10 cellular contexts compared by ENCODE assay signal in the genomic region with DNA sequence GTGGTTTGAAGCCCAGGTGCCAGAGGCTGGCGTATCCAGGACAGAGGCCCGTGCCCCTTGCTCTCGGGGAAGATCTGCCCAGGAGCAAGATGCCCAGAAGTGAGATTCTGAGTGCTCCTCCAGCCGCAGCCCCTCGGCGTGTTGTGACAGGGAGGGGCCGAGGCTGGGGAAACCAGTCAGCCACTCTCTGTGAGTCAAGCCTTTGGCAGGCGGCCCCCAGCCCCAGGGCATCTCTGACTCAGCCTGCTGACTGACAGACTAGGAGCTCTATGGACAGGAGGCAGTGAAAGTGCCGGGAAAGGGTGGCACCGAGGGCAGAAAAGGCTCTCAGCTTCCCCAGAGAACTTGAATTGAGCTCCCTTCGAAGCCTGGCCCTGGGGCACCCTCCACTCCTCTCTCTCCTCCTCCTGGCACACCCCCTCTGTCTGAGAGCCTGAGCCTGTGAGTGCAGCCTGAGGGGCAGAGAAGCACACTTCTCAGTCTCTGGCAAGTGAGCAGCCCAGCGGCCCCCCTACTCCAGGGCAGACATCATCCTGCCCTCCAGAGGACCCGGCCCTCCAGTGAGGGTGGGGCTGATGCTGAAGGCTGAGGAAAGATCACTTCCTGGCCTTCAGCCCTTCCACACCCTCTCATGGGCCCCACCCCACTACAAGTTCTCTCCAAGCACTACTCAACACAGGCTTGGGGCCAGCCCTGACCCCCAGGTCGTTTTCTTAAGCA. TPM values are rescaled to one million over a fixed set of nuclear protein-coding genes. Genes with fewer than 3 reads are reported as not detected.
A peak's percentile ranks its signal among the peaks of the same experiment; 100 is the strongest.
DNase-seq lines count a peak whose midpoint lies in the region; ATAC-seq and TF ChIP-seq lines count a peak whose summit lies in the region.
"Had no signal": no experiment of that assay in that cellular context is flagged by ENCODE, and none has a peak within 500 bp of the region (broad histone marks: within the 10 kb centered on the region; RNA-seq: fewer than 3 reads in every experiment).

No MANE protein-coding gene starts in this region.

- H3K4me3 Mint-ChIP-seq in T-cell, result no peak overlapping the region

- no peaks in the 10 kb centered on the region for H3K36me3 Mint-ChIP-seq in T-cell

- H3K27me3 Mint-ChIP-seq in T-cell, result peaks cover 15 to 20% of the 10 kb centered on the region in 2 donors

- TF ChIP-seq CTCF in fibroblast of villous mesenchyme (IDR thresholded peaks at IDR 0.05; ENCODE audit: insufficient read depth, low read depth, low read length) (no peak), GM10266 (IDR thresholded peaks at IDR 0.05; ENCODE audit: control insufficient read depth, insufficient read depth, low read depth, missing control alignments) (no peak)

- H3K27me3 ChIP-seq in SJSA1 (replicated peaks), result no peaks in the 10 kb centered on the region

- POLR2A ChIA-PET in T-cell (lab: Charles Lee), result no interaction called here

- no peaks in the 10 kb centered on the region for H3K4me1 Mint-ChIP-seq in T-cell

- no peaks in the 10 kb centered on the region for H3K9me3 Mint-ChIP-seq in T-cell

- no peaks in the 10 kb centered on the region for H3K36me3 ChIP-seq in SJSA1

- H3K4me3 ChIP-seq in SJSA1 (no peak overlapping the region), fibroblast of villous mesenchyme (ENCODE audit: low read depth, low read length) (no peak overlapping the region), skeletal muscle cell (ENCODE audit: low read depth, low read length) (no peak overlapping the region)

- peak overlapping the region; percentile 68 for H3K27ac ChIP-seq in SJSA1

- ATAC-seq in T-cell (replicated peaks in 1 of 4) (no peak), HG03442 (IDR thresholded peaks at IDR 0.05; ENCODE audit: unreplicated experiment) (no peak), GM19328 (IDR thresholded peaks at IDR 0.05; ENCODE audit: unreplicated experiment) (no peak)
- ATAC-seq: activated CD4-positive, CD25-positive, alpha-beta regulatory T cell treated with anti-CD3 and anti-CD28 coated beads, Interleukin-2, amount 50 U/mL, for 24 hours had no signal

- CTCF ChIA-PET in T-cell (lab: Charles Lee), result interaction anchor here in 1 of 2 donors (0.7 to 0.8 kb wide), 2 partner anchors 533 to 719 kb away, joined by 3 read pairs; no protein-coding TSS in a partner anchor

- H3K27ac Mint-ChIP-seq in T-cell, result no peak overlapping the region

- H3K4me1 ChIP-seq in SJSA1 (replicated peaks), result peaks cover 29% of the 10 kb centered on the region

- no peaks in the 10 kb centered on the region for H3K9me3 ChIP-seq in SJSA1 (replicated peaks)

- peak; percentile 83 for DNase-seq in GM04504 (ENCODE audit: low read depth)
- peak; percentile 96 to 97 for DNase-seq in SJSA1 (ENCODE audit: low read depth in 1 of 2, low spot score in 2 of 2)
- peak; percentile 51 for DNase-seq in fibroblast of villous mesenchyme (ENCODE audit: low read depth)
- peak; percentile 61 for DNase-seq in skeletal muscle cell (ENCODE audit: low read depth)
- DNase-seq in T-cell, result no peak
- no peak for DNase-seq in GM10266 (ENCODE audit: extremely low spot score)
- DNase-seq: stimulated activated CD4-positive, alpha-beta T cell treated with anti-CD3 and anti-CD28 coated beads, Interleukin-4, amount 100 ng/mL, for 4 hours had no signal

RNA-seq across cellular contexts. Expression of a gene that starts 32.1 kb away (rescaled TPM):
- total RNA-seq in SJSA1 (2014; rRNA removed; shearing (Covaris generic)), result 0.03 TPM in 1 of 2 replicates, not detected in the other
- total RNA-seq in fibroblast of villous mesenchyme, result under 0.01 and 0.43 TPM in 2 replicates
- total RNA-seq in T-cell, result under 1 TPM in 1 of 5 donors, not detected in 4; 0.06 TPM

Comparison
In these comparisons a context has a peak if more than half of its experiments do, and no peak if none do; other contexts are left out.
1. DNase-seq: peak in GM04504 (single experiment), SJSA1 (2 of 2), fibroblast of villous mesenchyme (single experiment) and skeletal muscle cell (single experiment); none in T-cell (0 of 34) and GM10266 (single experiment).